In the genomic region with DNA sequence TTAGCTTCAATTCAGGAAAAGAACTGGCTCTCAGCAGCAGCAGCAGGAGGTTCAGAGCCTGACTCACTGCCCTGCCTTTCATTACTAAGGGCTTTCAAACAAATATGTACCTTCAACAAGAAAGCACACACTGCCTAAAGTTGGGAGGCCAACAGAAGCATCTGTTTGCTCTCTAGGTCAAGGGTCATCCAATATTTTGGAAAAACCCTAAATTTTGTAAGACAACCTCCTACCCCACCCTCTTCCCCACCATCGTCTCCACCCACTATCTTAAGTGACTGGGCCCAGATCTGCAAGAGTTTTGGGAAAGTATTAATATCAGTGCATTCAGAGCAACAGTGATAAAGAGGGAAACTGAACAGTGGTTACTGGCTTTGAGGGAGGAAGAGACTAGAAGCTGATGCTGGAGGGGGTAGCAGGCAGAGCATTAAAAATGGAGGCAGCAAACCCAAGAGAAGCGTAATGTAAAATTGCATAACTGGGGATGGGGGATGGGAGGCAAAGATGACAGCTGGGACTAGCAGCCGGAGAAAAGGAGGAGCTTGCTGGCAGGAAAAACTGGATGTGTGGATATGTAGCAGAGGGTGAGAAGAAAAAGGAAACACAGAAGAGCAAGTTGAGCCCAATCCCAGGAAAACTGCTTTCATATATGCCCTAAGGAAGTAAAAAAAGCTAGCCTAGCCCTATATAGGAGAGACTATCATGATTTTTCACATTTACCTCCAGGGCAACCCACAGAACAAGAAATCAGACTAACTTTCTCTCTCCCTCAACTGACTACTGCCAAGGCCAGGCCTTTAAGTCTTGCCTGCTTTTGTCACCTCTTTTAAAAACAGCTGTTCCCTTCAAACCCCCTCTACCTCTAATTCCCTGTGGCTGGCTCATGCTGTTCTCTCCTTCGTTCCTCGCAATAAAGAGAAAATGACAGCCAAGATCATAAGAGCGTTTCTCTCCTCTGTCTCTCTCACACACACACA, we compare ENCODE assay signal across 9 cellular contexts. TPM values are rescaled to one million over a fixed set of nuclear protein-coding genes. Genes with fewer than 3 reads are reported as not detected.
DNase-seq lines count a peak whose midpoint lies in the region; ATAC-seq and TF ChIP-seq lines count a peak whose summit lies in the region.
"Had no signal": no experiment of that assay in that cellular context is flagged by ENCODE, and none has a peak within 500 bp of the region (broad histone marks: within the 10 kb centered on the region; RNA-seq: fewer than 3 reads in every experiment).

No MANE protein-coding gene starts in this region.

- 0 out of 2 replicates have a peak, but pooled peaks cover 7% of the 10 kb centered on the region for H3K36me3 ChIP-seq in PC-9 (ENCODE audit: low read depth)
- no peaks in the 10 kb centered on the region for H3K36me3 ChIP-seq in ovary

- TF ChIP-seq CTCF in PC-9 (conservative IDR thresholded peaks at IDR 0.05) (no peak), ovary (IDR thresholded peaks at IDR 0.05) (no peak)

- H3K4me3 ChIP-seq in PC-9 (no peak overlapping the region), ovary (no peak overlapping the region)

- H3K4me1 ChIP-seq in PC-9 (replicated peaks; ENCODE audit: insufficient read depth) (peaks cover 42% of the 10 kb centered on the region), ovary (ENCODE audit: insufficient read depth) (peaks cover 31% of the 10 kb centered on the region)

- peaks cover 93% of the 10 kb centered on the region for H3K79me2 ChIP-seq in PC-9 (ENCODE audit: low read depth)

- H3K27ac Mint-ChIP-seq in activated naive CD4-positive, alpha-beta T cell treated with anti-CD3 and anti-CD28 coated beads for 36 hours = no peak overlapping the region
- H3K27ac Mint-ChIP-seq: activated naive CD4-positive, alpha-beta T cell treated with anti-CD3 and anti-CD28 coated beads, Interleukin-2, amount 50 U/mL, for 24 hours had no signal

- no peaks in the 10 kb centered on the region for H3K27me3 Mint-ChIP-seq in activated naive CD4-positive, alpha-beta T cell treated with anti-CD3 and anti-CD28 coated beads for 36 hours (ENCODE audit: low read depth)
- H3K27me3 Mint-ChIP-seq: activated naive CD4-positive, alpha-beta T cell treated with anti-CD3 and anti-CD28 coated beads, Interleukin-2, amount 50 U/mL, for 24 hours had no signal

- H3K9me2 ChIP-seq in PC-9 (ENCODE audit: insufficient read depth) = no peaks in the 10 kb centered on the region

- H4K20me1 ChIP-seq in PC-9 (ENCODE audit: insufficient read depth) = no peaks in the 10 kb centered on the region

- H3K27me3 ChIP-seq in PC-9 (ENCODE audit: insufficient read depth, low read depth) (no peaks in the 10 kb centered on the region), ovary (no peaks in the 10 kb centered on the region)

- H2AFZ ChIP-seq in PC-9 = no peak overlapping the region

- no peaks in the 10 kb centered on the region for H3K9me3 Mint-ChIP-seq in activated naive CD4-positive, alpha-beta T cell treated with anti-CD3 and anti-CD28 coated beads for 36 hours
- H3K9me3 Mint-ChIP-seq: activated naive CD4-positive, alpha-beta T cell treated with anti-CD3 and anti-CD28 coated beads, Interleukin-2, amount 50 U/mL, for 24 hours had no signal

- POLR2A ChIA-PET in PC-9 (lab: Charles Lee; ENCODE audit: unreplicated experiment) = no interaction called here

- CTCF ChIA-PET in PC-9 (lab: Charles Lee) = no interaction called here
- CTCF ChIA-PET in activated naive CD4-positive, alpha-beta T cell treated with anti-CD3 and anti-CD28 coated beads for 36 hours (lab: Charles Lee) = interaction anchor here (0.6 to 9.3 kb wide), 3 partner anchors 28 to 357 kb away, joined by 3 to 63 read pairs (median 4); no protein-coding TSS in a partner anchor

- no TSS peak for BruUV-seq in PC-9 (replicated peaks; lab: Mats Ljungman, UMichigan)

- peak overlapping the region; percentile 70 for H3K27ac ChIP-seq in PC-9
- H3K27ac ChIP-seq in ovary = peak overlapping the region in 1 of 2 donors; percentile 10

- intact Hi-C loops in PC-9 (cut with micrococcal nuclease; ENCODE audit: unreplicated experiment) = loop anchor here (2.0 kb wide), 1 partner anchor 31 kb away; a partner anchor contains a TSS
- intact Hi-C loops in ovary (cut with DNase I) = no loop called here
- intact Hi-C loops in activated naive CD4-positive, alpha-beta T cell treated with anti-CD3 and anti-CD28 coated beads for 36 hours (cut with micrococcal nuclease) = no loop called here

- H3K4me3 Mint-ChIP-seq in activated naive CD4-positive, alpha-beta T cell treated with anti-CD3 and anti-CD28 coated beads for 36 hours = no peak overlapping the region
- H3K4me3 Mint-ChIP-seq: activated naive CD4-positive, alpha-beta T cell treated with anti-CD3 and anti-CD28 coated beads, Interleukin-2, amount 50 U/mL, for 24 hours had no signal

- 28 to 29% (median 28%) methylated on average over 6 of the region's 6 CpGs for WGBS in ovary, 3 donors

- H3K9me3 ChIP-seq in PC-9 (ENCODE audit: insufficient read depth, low read depth) (no peaks in the 10 kb centered on the region), ovary (no peaks in the 10 kb centered on the region)

- DNase-seq in Daoy (ENCODE audit: low read depth) = peak; percentile 22
- DNase-seq in PC-9 = peak; percentile 39 to 59
- peak; percentile 29 for DNase-seq in fibroblast of gingiva (ENCODE audit: low read depth)
- DNase-seq in ovary = peak in 4 of 5 donors; percentile 31 to 71 (median 38)
- no peak for DNase-seq in DMS153 treated with DMSO at 0.1 percent for 48 hours (lab: John Stamatoyannopoulos, UW; ENCODE audit: unreplicated experiment)
- no peak for DNase-seq in NAMALWA (ENCODE audit: low spot score)
- no peak for DNase-seq in activated naive CD4-positive, alpha-beta T cell treated with anti-CD3 and anti-CD28 coated beads for 36 hours

- H3K4me2 ChIP-seq in PC-9 = peak overlapping the region; percentile 63

- no peak for TF ChIP-seq POLR2A in ovary (IDR thresholded peaks at IDR 0.05)

- peaks cover 16% of the 10 kb centered on the region for H3F3A ChIP-seq in PC-9 (ENCODE audit: insufficient read depth, low read depth)

- no peak for ATAC-seq in GM19328 (IDR thresholded peaks at IDR 0.05; ENCODE audit: unreplicated experiment)

- H3K4me1 Mint-ChIP-seq in activated naive CD4-positive, alpha-beta T cell treated with anti-CD3 and anti-CD28 coated beads for 36 hours (ENCODE audit: low read depth) = peaks cover 22% of the 10 kb centered on the region

- no peak for TF ChIP-seq EP300 in ovary (IDR thresholded peaks at IDR 0.05)

- peaks cover 5% of the 10 kb centered on the region for H3K36me3 Mint-ChIP-seq in activated naive CD4-positive, alpha-beta T cell treated with anti-CD3 and anti-CD28 coated beads for 36 hours (ENCODE audit: low read depth)

RNA-seq across cellular contexts. Expression of a gene that starts 31.5 kb away (rescaled TPM):
- 63.4 and 69.0 TPM in 2 replicates for total RNA-seq in Daoy (2014; rRNA removed; shearing (Covaris generic))
- total RNA-seq in PC-9 (2021) (61.8 and 101 TPM in 2 replicates), ovary (10 to 100 TPM; 39.2 to 97.7 (median 80.6) TPM)
- 100 to 1,000 TPM in 1 of 2 donors, 10 to 100 TPM in 1; 93.8 to 245 TPM for polyA plus RNA-seq in ovary
- total RNA-seq in activated naive CD4-positive, alpha-beta T cell treated with anti-CD3 and anti-CD28 coated beads for 36 hours = 10 to 100 TPM; 20.8 to 22.8 TPM

Comparison
In these comparisons a context has a peak if more than half of its experiments do, and no peak if none do; other contexts are left out.
1. DNase-seq: peak in Daoy (single experiment), PC-9 (2 of 2), fibroblast of gingiva (single experiment) and ovary (4 of 5); none in DMS153 treated with DMSO at 0.1 percent for 48 hours (single experiment), NAMALWA (single experiment) and activated naive CD4-positive, alpha-beta T cell treated with anti-CD3 and anti-CD28 coated beads for 36 hours (single experiment).